21 cellular contexts compared by ENCODE assay signal in genomic region chr2:234670804-234671203, GRCh38.
DNase-seq lines count a peak whose midpoint lies in the region; ATAC-seq, FAIRE-seq and TF ChIP-seq lines count a peak whose summit lies in the region.
"Had no signal": no experiment of that assay in that cellular context is flagged by ENCODE, and none has a peak within 500 bp of the region (broad histone marks: within the 10 kb centered on the region; RNA-seq: fewer than 3 reads in every experiment).

No MANE protein-coding gene starts in this region.

- intact Hi-C loops in upper lobe of right lung (cut with DNase I): no loop called here

- no peak overlapping the region for H2BK120ac ChIP-seq in mesenchymal stem cell (ENCODE audit: low read depth, low read length)

- no peaks in the 10 kb centered on the region for H3K79me2 ChIP-seq in GM23338 (replicated peaks; ENCODE audit: insufficient read depth)

- TF ChIP-seq POLR2A in GM12892 (IDR thresholded peaks at IDR 0.05; ENCODE audit: low read depth, low read length): no peak

- H3K9me2 ChIP-seq in GM23338 (ENCODE audit: insufficient read depth): peaks cover 30% of the 10 kb centered on the region

- peaks cover 6% of the 10 kb centered on the region for H3K4me1 ChIP-seq in GM23338 (ENCODE audit: insufficient read depth)
- H3K4me1 ChIP-seq in mesenchymal stem cell (ENCODE audit: control insufficient read depth, insufficient read depth, low read depth, low read length): peaks cover 19% of the 10 kb centered on the region
- no peaks in the 10 kb centered on the region for H3K4me1 ChIP-seq in upper lobe of right lung

- no peak overlapping the region for H3K14ac ChIP-seq in mesenchymal stem cell (ENCODE audit: low read length in 2 of 2)

- H2BK5ac ChIP-seq in mesenchymal stem cell (ENCODE audit: low read depth, low read length, poor library complexity, severe bottlenecking): no peak overlapping the region

- TF ChIP-seq CTCF in GM23338 (conservative IDR thresholded peaks at IDR 0.05; ENCODE audit: low read depth in 2 of 2) (no peak), upper lobe of right lung (IDR thresholded peaks at IDR 0.05) (no peak)

- H3K4me3 Mint-ChIP-seq in GM23338: no peak overlapping the region
- H3K4me3 Mint-ChIP-seq: CD8-positive, alpha-beta memory T cell; IgD-negative memory B cell had no signal

- H2AFZ ChIP-seq in GM23338: 0 out of 2 replicates have a peak overlapping the region, but pooled peaks have one; percentile 28
- no peak overlapping the region for H2AFZ ChIP-seq in mesenchymal stem cell (ENCODE audit: low read depth, low read length)

- no peak overlapping the region for H3K27ac ChIP-seq in GM23338 (ENCODE audit: low read depth)
- H3K27ac ChIP-seq in mesenchymal stem cell (ENCODE audit: low read length, poor library complexity, severe bottlenecking): no peak overlapping the region
- H3K27ac ChIP-seq in upper lobe of right lung: no peak overlapping the region
- H3K27ac ChIP-seq: HL-60 had no signal

- ATAC-seq in GM23338 (no peak; the same call in 2 of the 3 replicates), GM21717 (IDR thresholded peaks at IDR 0.05; ENCODE audit: unreplicated experiment) (no peak), upper lobe of right lung (no peak)
- ATAC-seq: SK-N-SH treated with all-trans-retinoic acid at 6 μM for 48 hours had no signal

- no peak for FAIRE-seq in GM12892 (lab: Jason Lieb, UNC)

- peaks cover 15% of the 10 kb centered on the region for H3K4me1 Mint-ChIP-seq in GM23338
- H3K4me1 Mint-ChIP-seq: CD8-positive, alpha-beta memory T cell; IgD-negative memory B cell had no signal

- H4K20me1 ChIP-seq in GM23338 (replicated peaks; ENCODE audit: insufficient read depth): no peaks in the 10 kb centered on the region

- H3K4me3 ChIP-seq in GM23338 (no peak overlapping the region), mesenchymal stem cell (ENCODE audit: insufficient read depth in 1 of 2, low read depth in 1 of 2, low read length in 2 of 2) (no peak overlapping the region), upper lobe of right lung (no peak overlapping the region)

- H3K27me3 Mint-ChIP-seq in GM23338 (ENCODE audit: insufficient read depth, low read depth, poor library complexity): peaks cover 12% of the 10 kb centered on the region

- H4K91ac ChIP-seq in mesenchymal stem cell (ENCODE audit: low read length): peak overlapping the region; percentile 57

- H4K8ac ChIP-seq in mesenchymal stem cell (ENCODE audit: low read length): no peak overlapping the region

- peak overlapping the region; percentile 79 for H2AK5ac ChIP-seq in mesenchymal stem cell (ENCODE audit: low read length, severe bottlenecking)

- H2BK12ac ChIP-seq in mesenchymal stem cell (ENCODE audit: low read length in 2 of 2): peak overlapping the region in 1 of 2 experiments; percentile 4

- no peak overlapping the region for H3K27ac Mint-ChIP-seq in GM23338
- H3K27ac Mint-ChIP-seq: CD8-positive, alpha-beta memory T cell; IgD-negative memory B cell had no signal

- DNase-seq in DMS 273 treated with DMSO at 0.1 percent for 48 hours (lab: John Stamatoyannopoulos, UW): peak; percentile 48
- no peak for DNase-seq in GM23338 (ENCODE audit: low spot score)
- DNase-seq in NCI-H82 treated with DMSO at 0.1 percent for 48 hours (lab: John Stamatoyannopoulos, UW; ENCODE audit: unreplicated experiment): peak; percentile 24
- DNase-seq in mesenchymal stem cell: no peak
- DNase-seq in upper lobe of right lung: no peak
- no peak for DNase-seq in dedifferentiated amniotic fluid mesenchymal stem cell (ENCODE audit: extremely low spot score)
- no peak for DNase-seq in GM12892 (ENCODE audit: insufficient read length)
- DNase-seq: C1 segment of cervical spinal cord; CD8-positive, alpha-beta memory T cell; DMS79; Karpas-422; NCI-H1048; NCI-H1436; NCI-H2081; NCI-H774; SHP77 treated with DMSO at 0.1 percent for 48 hours; T-helper 1 cell had no signal

- H3F3A ChIP-seq in GM23338 (replicated peaks; ENCODE audit: low read depth): peaks cover 11% of the 10 kb centered on the region; the same call in 1 of the 2 replicates

- no peak overlapping the region for H3K9ac ChIP-seq in mesenchymal stem cell (ENCODE audit: low read length)

- H3K4me2 ChIP-seq in GM23338: no peak overlapping the region
- H3K4me2 ChIP-seq in mesenchymal stem cell (ENCODE audit: low read length, poor library complexity, severe bottlenecking): no peak overlapping the region

- H3K79me1 ChIP-seq in mesenchymal stem cell (replicated peaks; ENCODE audit: low read length, poor library complexity, severe bottlenecking): no peaks in the 10 kb centered on the region

- peak overlapping the region in 1 of 2 experiments; percentile 35 for H3K18ac ChIP-seq in mesenchymal stem cell (ENCODE audit: low read depth in 1 of 2, low read length in 2 of 2)

- H3K9me3 Mint-ChIP-seq in GM23338: peaks cover 5% of the 10 kb centered on the region
- H3K9me3 Mint-ChIP-seq: IgD-negative memory B cell had no signal

- no peak overlapping the region for H3K4ac ChIP-seq in mesenchymal stem cell (ENCODE audit: low read depth in 1 of 2, low read length in 2 of 2)

- no peaks in the 10 kb centered on the region for H3K36me3 ChIP-seq in GM23338 (ENCODE audit: insufficient read depth)
- no peaks in the 10 kb centered on the region for H3K36me3 ChIP-seq in mesenchymal stem cell (ENCODE audit: control insufficient read depth in 1 of 2, insufficient read depth in 2 of 2, low read depth in 1 of 2, low read length in 2 of 2)
- H3K36me3 ChIP-seq in upper lobe of right lung: no peaks in the 10 kb centered on the region

- H2BK15ac ChIP-seq in mesenchymal stem cell (ENCODE audit: low read depth, poor library complexity, severe bottlenecking): peak overlapping the region; percentile 26

- H3K9me3 ChIP-seq in mesenchymal stem cell (ENCODE audit: control insufficient read depth, low read length) (no peaks in the 10 kb centered on the region), upper lobe of right lung (no peaks in the 10 kb centered on the region)

- no peaks in the 10 kb centered on the region for H3K27me3 ChIP-seq in GM23338 (ENCODE audit: insufficient read depth)
- H3K27me3 ChIP-seq in mesenchymal stem cell (ENCODE audit: control insufficient read depth in 1 of 2, insufficient read depth in 1 of 2, low read length in 2 of 2): no peaks in the 10 kb centered on the region
- no peaks in the 10 kb centered on the region for H3K27me3 ChIP-seq in upper lobe of right lung

- no peak overlapping the region for H3K23ac ChIP-seq in mesenchymal stem cell (ENCODE audit: low read length in 2 of 2)

- 95% methylated on average over 7 of the region's 7 CpGs for WGBS in mesenchymal stem cell

- peaks cover 6% of the 10 kb centered on the region; the same call in 1 of the 3 replicates for H3K36me3 Mint-ChIP-seq in GM23338 (ENCODE audit: low read depth)
- H3K36me3 Mint-ChIP-seq: CD8-positive, alpha-beta memory T cell; IgD-negative memory B cell had no signal

TF ChIP-seq in GM23338, 12 proteins besides CTCF, POLR2A, EP300 and RAD21:
- no peak for TF ChIP-seq POLR2AphosphoS5 (IDR thresholded peaks at IDR 0.05; ENCODE audit: low read depth)
- no peak for TF ChIP-seq ZNF114 (CRISPR knock-in tag; IDR thresholded peaks at IDR 0.05)
- TF ChIP-seq CREB1 (CRISPR knock-in tag; IDR thresholded peaks at IDR 0.05; ENCODE audit: low read depth): no peak
- no peak for TF ChIP-seq NANOG (IDR thresholded peaks at IDR 0.05; ENCODE audit: borderline replicate concordance)
- TF ChIP-seq EZH2phosphoT487 (IDR thresholded peaks at IDR 0.05; ENCODE audit: unreplicated experiment): no peak
- no peak for TF ChIP-seq ETS1 (IDR thresholded peaks at IDR 0.05)
- TF ChIP-seq ZNF331 (CRISPR knock-in tag; IDR thresholded peaks at IDR 0.05; ENCODE audit: low read depth): no peak
- no peak for TF ChIP-seq STAT1 (IDR thresholded peaks at IDR 0.05; ENCODE audit: unreplicated experiment)
- no peak for TF ChIP-seq JUNB (IDR thresholded peaks at IDR 0.05; ENCODE audit: unreplicated experiment)

Comparison
In these comparisons a context has a peak if more than half of its experiments do, and no peak if none do; other contexts are left out.
1. DNase-seq: peak in DMS 273 treated with DMSO at 0.1 percent for 48 hours (single experiment) and NCI-H82 treated with DMSO at 0.1 percent for 48 hours (single experiment); none in GM23338 (single experiment), mesenchymal stem cell (single experiment), upper lobe of right lung (single experiment), dedifferentiated amniotic fluid mesenchymal stem cell (single experiment) and GM12892 (single experiment).